ENCODE assay signal across 16 cellular contexts in the genomic region with DNA sequence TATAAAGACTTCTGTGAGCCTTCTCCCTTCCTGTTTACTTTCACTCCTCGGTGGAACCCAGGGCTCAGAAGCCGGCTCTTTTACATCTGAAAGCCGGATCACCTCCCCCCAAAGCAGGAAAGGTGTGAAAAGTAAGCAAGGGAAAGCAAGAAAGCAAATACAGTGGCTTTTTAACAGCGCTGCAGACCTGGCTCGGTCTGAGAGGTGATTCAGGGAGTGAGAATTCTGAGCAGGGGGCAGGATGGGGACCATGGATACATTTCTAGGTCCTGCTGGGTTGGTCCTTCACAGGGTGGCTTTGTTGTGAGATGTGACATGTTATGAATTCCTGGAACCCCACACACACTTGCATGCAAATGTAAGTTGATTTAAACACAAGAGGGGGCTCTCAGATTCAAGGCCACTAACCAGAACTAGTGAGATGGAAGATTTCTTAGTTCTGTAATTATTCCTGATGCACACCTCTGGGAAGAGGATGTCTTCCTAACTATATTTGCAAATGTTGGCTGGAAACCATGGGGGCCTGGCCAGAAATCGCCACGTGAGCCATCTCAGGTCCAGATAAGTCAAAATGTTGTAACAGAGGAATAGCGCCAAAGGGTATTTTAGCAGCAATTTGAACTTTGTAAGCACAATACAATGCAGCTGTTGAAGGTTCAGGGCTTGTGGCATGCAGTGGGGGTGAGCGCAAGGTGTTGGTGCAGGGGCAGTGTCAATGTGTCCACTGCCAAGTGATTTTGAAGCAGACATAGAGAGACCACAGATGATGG.
A peak's percentile ranks its signal among the peaks of the same experiment; 100 is the strongest.
DNase-seq lines count a peak whose midpoint lies in the region; ATAC-seq and TF ChIP-seq lines count a peak whose summit lies in the region.
"Had no signal": no experiment of that assay in that cellular context is flagged by ENCODE, and none has a peak within 500 bp of the region (broad histone marks: within the 10 kb centered on the region; RNA-seq: fewer than 3 reads in every experiment).

No MANE protein-coding gene starts in this region.

- peak overlapping the region; percentile 98 for H3K27ac ChIP-seq in GM23338 (ENCODE audit: low read depth)
- H3K27ac ChIP-seq in OCI-LY7 (ENCODE audit: low read depth, low read length, poor library complexity, severe bottlenecking) = no peak overlapping the region
- no peak overlapping the region for H3K27ac ChIP-seq in osteoblast (ENCODE audit: low read depth, low read length)
- no peak overlapping the region for H3K27ac ChIP-seq in substantia nigra (ENCODE audit: low read depth, low read length, poor library complexity, severe bottlenecking)
- H3K27ac ChIP-seq: BLaER1, right lobe of liver had no signal

- DNase-seq in GM23338 (ENCODE audit: low spot score) = peak; percentile 95
- peak; percentile 21 for DNase-seq in OCI-LY7 (ENCODE audit: low spot score)
- peak; percentile 94 for DNase-seq in iPS DF 4.7 (ENCODE audit: extremely low read depth, low spot score)
- DNase-seq in osteoblast (ENCODE audit: insufficient read length, low spot score, missing footprints) = no peak
- no peak for DNase-seq in substantia nigra (lab: John Stamatoyannopoulos, UW)
- no peak for DNase-seq in DMS153 (lab: John Stamatoyannopoulos, UW)
- DNase-seq in stimulated activated CD4-positive, alpha-beta T cell treated with anti-CD3 and anti-CD28 coated beads, Interleukin-1b, Interleukin-23, amount 100 ng/mL, for 48 hours = no peak
- no peak for DNase-seq in activated CD4-positive, alpha-beta T cell treated with anti-CD3 and anti-CD28 coated beads for 4 hours
- DNase-seq: activated CD8-positive, alpha-beta memory T cell treated with anti-CD3 and anti-CD28 coated beads, Interleukin-2, amount 50 U/mL, for 48 hours; activated naive CD8-positive, alpha-beta T cell treated with anti-CD3 and anti-CD28 coated beads, Interleukin-2, amount 10 ng/mL, durations not matched to agents 7 days and 5 days; NCI-H2029 treated with DMSO at 0.1 percent for 48 hours; stimulated activated naive CD8-positive, alpha-beta T cell treated with anti-CD3 and anti-CD28 coated beads, Interleukin-15, Interleukin-2, amounts not matched to agents 100 U/mL and 50 U/mL, for 24 hours; SW 1271 had no signal

- peaks cover 36% of the 10 kb centered on the region for H3K4me1 ChIP-seq in GM23338 (ENCODE audit: insufficient read depth)
- H3K4me1 ChIP-seq in OCI-LY7 (ENCODE audit: insufficient read depth, low read length, poor library complexity, severe bottlenecking) = peaks cover 29% of the 10 kb centered on the region
- no peaks in the 10 kb centered on the region for H3K4me1 ChIP-seq in osteoblast (ENCODE audit: insufficient read depth, low read length)
- H3K4me1 ChIP-seq: BLaER1 had no signal

- intact Hi-C loops in OCI-LY7 (cut with micrococcal nuclease; ENCODE audit: unreplicated experiment) = loop anchor here (5.0 kb wide), 1 partner anchor 1556 kb away; no protein-coding TSS in a partner anchor

- CTCF ChIA-PET in OCI-LY7 (lab: Charles Lee; ENCODE audit: unreplicated experiment) = no interaction called here

- POLR2A ChIA-PET in OCI-LY7 (lab: Charles Lee) = interaction anchor here (0.7 to 1.1 kb wide), 4 partner anchors 11 to 1119 kb away, joined by 3 read pairs; no protein-coding TSS in a partner anchor

- peak overlapping the region; percentile 2; the same call in 1 of the 2 replicates for H3K4me3 ChIP-seq in GM23338
- peak overlapping the region; percentile 17 for H3K4me3 ChIP-seq in OCI-LY7 (ENCODE audit: low read depth, low read length, poor library complexity, severe bottlenecking)
- H3K4me3 ChIP-seq in osteoblast (ENCODE audit: insufficient read depth, low read length) = peak overlapping the region; percentile 2
- H3K4me3 ChIP-seq: BLaER1, right lobe of liver had no signal

- peaks cover 15% of the 10 kb centered on the region; the same call in 2 of the 3 replicates for H3K36me3 Mint-ChIP-seq in GM23338 (ENCODE audit: low read depth)
- H3K36me3 Mint-ChIP-seq: activated naive CD8-positive, alpha-beta T cell treated with anti-CD3 and anti-CD28 coated beads, Interleukin-2, amount 10 ng/mL, durations not matched to agents 7 days and 5 days had no signal

- peaks cover 2% of the 10 kb centered on the region for H3K27me3 Mint-ChIP-seq in GM23338 (ENCODE audit: insufficient read depth, low read depth, poor library complexity)

- no peak overlapping the region for H2AFZ ChIP-seq in GM23338
- H2AFZ ChIP-seq in OCI-LY7 (ENCODE audit: low read length) = peak overlapping the region; percentile 98
- H2AFZ ChIP-seq in osteoblast (ENCODE audit: low read length) = peak overlapping the region; percentile 49

- peak overlapping the region; percentile 47 for H3K4me2 ChIP-seq in GM23338
- peak overlapping the region; percentile 45 for H3K4me2 ChIP-seq in OCI-LY7 (ENCODE audit: low read length)
- H3K4me2 ChIP-seq in osteoblast (ENCODE audit: insufficient read depth, low read length) = peak overlapping the region; percentile 49
- H3K4me2 ChIP-seq: BLaER1 had no signal

- H3K27ac Mint-ChIP-seq in GM23338 = peak overlapping the region; percentile 80
- H3K27ac Mint-ChIP-seq: activated naive CD8-positive, alpha-beta T cell treated with anti-CD3 and anti-CD28 coated beads, Interleukin-2, amount 10 ng/mL, durations not matched to agents 7 days and 5 days had no signal

- TF ChIP-seq CTCF in GM23338 (conservative IDR thresholded peaks at IDR 0.05; ENCODE audit: low read depth in 2 of 2) (no peak), OCI-LY7 (conservative IDR thresholded peaks at IDR 0.05; ENCODE audit: low read length) (peak; percentile 58), osteoblast (IDR thresholded peaks at IDR 0.05; ENCODE audit: extremely low read depth, low read depth, low read length) (no peak)

- H3K36me3 ChIP-seq in GM23338 (ENCODE audit: insufficient read depth) (no peaks in the 10 kb centered on the region), OCI-LY7 (ENCODE audit: insufficient read depth, low read length) (no peaks in the 10 kb centered on the region), osteoblast (ENCODE audit: insufficient read depth, low read length) (no peaks in the 10 kb centered on the region)
- H3K36me3 ChIP-seq: BLaER1, right lobe of liver had no signal

- H4K20me1 ChIP-seq in GM23338 (replicated peaks; ENCODE audit: insufficient read depth) (no peaks in the 10 kb centered on the region), OCI-LY7 (ENCODE audit: insufficient read depth, low read length) (no peaks in the 10 kb centered on the region), osteoblast (ENCODE audit: insufficient read depth, low read length) (no peaks in the 10 kb centered on the region)
- H4K20me1 ChIP-seq: BLaER1 had no signal

- H3K4me3 Mint-ChIP-seq in GM23338 = peak overlapping the region; percentile 35; the same call in 2 of the 3 replicates
- H3K4me3 Mint-ChIP-seq: activated naive CD8-positive, alpha-beta T cell treated with anti-CD3 and anti-CD28 coated beads, Interleukin-2, amount 10 ng/mL, durations not matched to agents 7 days and 5 days had no signal

- H3K4me1 Mint-ChIP-seq in GM23338 = peaks cover 45% of the 10 kb centered on the region
- H3K4me1 Mint-ChIP-seq: activated naive CD8-positive, alpha-beta T cell treated with anti-CD3 and anti-CD28 coated beads, Interleukin-2, amount 10 ng/mL, durations not matched to agents 7 days and 5 days had no signal

- H3K79me2 ChIP-seq in GM23338 (replicated peaks; ENCODE audit: insufficient read depth) (no peaks in the 10 kb centered on the region), OCI-LY7 (ENCODE audit: insufficient read depth, low read depth, low read length) (no peaks in the 10 kb centered on the region), osteoblast (ENCODE audit: insufficient read depth, low read length) (no peaks in the 10 kb centered on the region)

- no TSS peak for BruUV-seq in OCI-LY7 (replicated peaks; lab: Mats Ljungman, UMichigan)

- H3F3A ChIP-seq in GM23338 (replicated peaks; ENCODE audit: low read depth) = peaks cover 6% of the 10 kb centered on the region

- peaks cover 6% of the 10 kb centered on the region; the same call in 1 of the 3 replicates for H3K9me3 Mint-ChIP-seq in GM23338
- H3K9me3 Mint-ChIP-seq: activated naive CD8-positive, alpha-beta T cell treated with anti-CD3 and anti-CD28 coated beads, Interleukin-2, amount 10 ng/mL, durations not matched to agents 7 days and 5 days had no signal

- ATAC-seq in GM23338 = peak; percentile 94
- ATAC-seq: esophagus mucosa; stimulated activated naive CD8-positive, alpha-beta T cell treated with anti-CD3 and anti-CD28 coated beads, Interleukin-15, Interleukin-2, amounts not matched to agents 100 U/mL and 50 U/mL, for 24 hours had no signal

- H3K9me2 ChIP-seq in GM23338 (ENCODE audit: insufficient read depth) = no peaks in the 10 kb centered on the region
- H3K9me2 ChIP-seq in OCI-LY7 (ENCODE audit: insufficient read depth, low read length) = no peaks in the 10 kb centered on the region

- H3K27me3 ChIP-seq in GM23338 (ENCODE audit: insufficient read depth) = no peaks in the 10 kb centered on the region
- no peaks in the 10 kb centered on the region for H3K27me3 ChIP-seq in osteoblast (ENCODE audit: insufficient read depth, low read length)
- H3K27me3 ChIP-seq: BLaER1, right lobe of liver had no signal

- H3K9me3 ChIP-seq in OCI-LY7 (ENCODE audit: low read length) (no peaks in the 10 kb centered on the region), osteoblast (ENCODE audit: low read depth, low read length) (no peaks in the 10 kb centered on the region)
- H3K9me3 ChIP-seq: BLaER1, right lobe of liver had no signal

TF ChIP-seq in GM23338, 12 proteins besides CTCF, POLR2A, EP300 and RAD21 (continues in another document):
- TF ChIP-seq EZH2phosphoT487 (IDR thresholded peaks at IDR 0.05; ENCODE audit: unreplicated experiment) (no peak), ZNF114 (CRISPR knock-in tag; IDR thresholded peaks at IDR 0.05) (no peak), EZH2 (IDR thresholded peaks at IDR 0.05; ENCODE audit: low read depth, unreplicated experiment) (no peak), JUNB (IDR thresholded peaks at IDR 0.05; ENCODE audit: unreplicated experiment) (no peak), POLR2AphosphoS5 (IDR thresholded peaks at IDR 0.05; ENCODE audit: low read depth) (no peak), CREB1 (CRISPR knock-in tag; IDR thresholded peaks at IDR 0.05; ENCODE audit: low read depth) (peak; percentile 40), ZNF331 (CRISPR knock-in tag; IDR thresholded peaks at IDR 0.05; ENCODE audit: low read depth) (no peak)
- TF ChIP-seq, protein P1, sequence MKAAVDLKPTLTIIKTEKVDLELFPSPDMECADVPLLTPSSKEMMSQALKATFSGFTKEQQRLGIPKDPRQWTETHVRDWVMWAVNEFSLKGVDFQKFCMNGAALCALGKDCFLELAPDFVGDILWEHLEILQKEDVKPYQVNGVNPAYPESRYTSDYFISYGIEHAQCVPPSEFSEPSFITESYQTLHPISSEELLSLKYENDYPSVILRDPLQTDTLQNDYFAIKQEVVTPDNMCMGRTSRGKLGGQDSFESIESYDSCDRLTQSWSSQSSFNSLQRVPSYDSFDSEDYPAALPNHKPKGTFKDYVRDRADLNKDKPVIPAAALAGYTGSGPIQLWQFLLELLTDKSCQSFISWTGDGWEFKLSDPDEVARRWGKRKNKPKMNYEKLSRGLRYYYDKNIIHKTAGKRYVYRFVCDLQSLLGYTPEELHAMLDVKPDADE (IDR thresholded peaks at IDR 0.05) = peak; percentile 80

Comparison
In these comparisons a context has a peak if more than half of its experiments do, and no peak if none do; other contexts are left out.
1. DNase-seq: peak in GM23338 (single experiment), OCI-LY7 (single experiment) and iPS DF 4.7 (single experiment); none in osteoblast (single experiment), substantia nigra (0 of 49), DMS153 (single experiment), stimulated activated CD4-positive, alpha-beta T cell treated with anti-CD3 and anti-CD28 coated beads, Interleukin-1b, Interleukin-23, amount 100 ng/mL, for 48 hours (single experiment) and activated CD4-positive, alpha-beta T cell treated with anti-CD3 and anti-CD28 coated beads for 4 hours (0 of 2).
2. Peak in every context shown above with its lines, with median percentiles within 50 percentile points of each other: H3K4me2 ChIP-seq and H3K4me3 ChIP-seq.